In genomic region chr6:88535296-88535695, GRCh38 we compare ENCODE assay signal across 14 cellular contexts.
"Had no signal": no experiment of that assay in that cellular context is flagged by ENCODE, and none has a peak within 500 bp of the region (broad histone marks: within the 10 kb centered on the region; RNA-seq: fewer than 3 reads in every experiment).

No MANE protein-coding gene starts in this region.

- H3K4me1 Mint-ChIP-seq: activated naive CD4-positive, alpha-beta T cell treated with anti-CD3 and anti-CD28 coated beads, Interleukin-2, amount 50 U/mL, for 24 hours; central memory CD8-positive, alpha-beta T cell; stimulated activated naive CD8-positive, alpha-beta T cell treated with anti-CD3 and anti-CD28 coated beads, Interleukin-15, amount 100 ng/mL, for 72 hours had no signal

- ATAC-seq: stimulated activated naive CD8-positive, alpha-beta T cell treated with anti-CD3 and anti-CD28 coated beads, Interleukin-15, amount 100 ng/mL, for 72 hours had no signal

- H3K36me3 Mint-ChIP-seq: activated naive CD4-positive, alpha-beta T cell treated with anti-CD3 and anti-CD28 coated beads, Interleukin-2, amount 50 U/mL, for 24 hours; brain had no signal

- H3K4me3 Mint-ChIP-seq: activated naive CD4-positive, alpha-beta T cell treated with anti-CD3 and anti-CD28 coated beads, Interleukin-2, amount 50 U/mL, for 24 hours; brain; central memory CD8-positive, alpha-beta T cell; dendritic cell treated with granulocyte-macrophage colony-stimulating factor and Interleukin-4, amounts not matched to agents 40 ng/mL and 50 ng/mL, for 4 days; neural crest cell; stimulated activated naive CD8-positive, alpha-beta T cell treated with anti-CD3 and anti-CD28 coated beads, Interleukin-15, amount 100 ng/mL, for 72 hours had no signal

- DNase-seq: activated CD4-positive, alpha-beta T cell treated with anti-CD3 and anti-CD28 coated beads, Interleukin-2, amount 50 U/mL, for 1 hour; activated CD4-positive, CD25-positive, alpha-beta regulatory T cell; activated effector memory CD4-positive, alpha-beta T cell treated with Interleukin-2 at 50 U/mL for 16 hours; activated T-cell treated with anti-CD3 and anti-CD28 coated beads for 4 hours; erythroblast; kidney glomerular epithelial cell; stimulated activated CD4-positive, alpha-beta T cell treated with anti-CD3 and anti-CD28 coated beads, Interleukin-15, amount 100 ng/mL, for 24 hours; stimulated activated CD4-positive, alpha-beta T cell treated with anti-CD3 and anti-CD28 coated beads, Interleukin-4, amount 100 ng/mL, for 24 hours; stimulated activated naive CD8-positive, alpha-beta T cell treated with anti-CD3 and anti-CD28 coated beads, Interleukin-15, amount 100 ng/mL, for 72 hours had no signal

- H3K9me3 Mint-ChIP-seq: activated naive CD4-positive, alpha-beta T cell treated with anti-CD3 and anti-CD28 coated beads, Interleukin-2, amount 50 U/mL, for 24 hours; central memory CD8-positive, alpha-beta T cell; dendritic cell treated with granulocyte-macrophage colony-stimulating factor and Interleukin-4, amounts not matched to agents 40 ng/mL and 50 ng/mL, for 4 days; neural crest cell; stimulated activated naive CD8-positive, alpha-beta T cell treated with anti-CD3 and anti-CD28 coated beads, Interleukin-15, amount 100 ng/mL, for 72 hours had no signal

- H3K27ac Mint-ChIP-seq: activated naive CD4-positive, alpha-beta T cell treated with anti-CD3 and anti-CD28 coated beads, Interleukin-2, amount 50 U/mL, for 24 hours; brain; dendritic cell treated with granulocyte-macrophage colony-stimulating factor and Interleukin-4, amounts not matched to agents 40 ng/mL and 50 ng/mL, for 4 days; stimulated activated naive CD8-positive, alpha-beta T cell treated with anti-CD3 and anti-CD28 coated beads, Interleukin-15, amount 100 ng/mL, for 72 hours had no signal
